In the genomic region with DNA sequence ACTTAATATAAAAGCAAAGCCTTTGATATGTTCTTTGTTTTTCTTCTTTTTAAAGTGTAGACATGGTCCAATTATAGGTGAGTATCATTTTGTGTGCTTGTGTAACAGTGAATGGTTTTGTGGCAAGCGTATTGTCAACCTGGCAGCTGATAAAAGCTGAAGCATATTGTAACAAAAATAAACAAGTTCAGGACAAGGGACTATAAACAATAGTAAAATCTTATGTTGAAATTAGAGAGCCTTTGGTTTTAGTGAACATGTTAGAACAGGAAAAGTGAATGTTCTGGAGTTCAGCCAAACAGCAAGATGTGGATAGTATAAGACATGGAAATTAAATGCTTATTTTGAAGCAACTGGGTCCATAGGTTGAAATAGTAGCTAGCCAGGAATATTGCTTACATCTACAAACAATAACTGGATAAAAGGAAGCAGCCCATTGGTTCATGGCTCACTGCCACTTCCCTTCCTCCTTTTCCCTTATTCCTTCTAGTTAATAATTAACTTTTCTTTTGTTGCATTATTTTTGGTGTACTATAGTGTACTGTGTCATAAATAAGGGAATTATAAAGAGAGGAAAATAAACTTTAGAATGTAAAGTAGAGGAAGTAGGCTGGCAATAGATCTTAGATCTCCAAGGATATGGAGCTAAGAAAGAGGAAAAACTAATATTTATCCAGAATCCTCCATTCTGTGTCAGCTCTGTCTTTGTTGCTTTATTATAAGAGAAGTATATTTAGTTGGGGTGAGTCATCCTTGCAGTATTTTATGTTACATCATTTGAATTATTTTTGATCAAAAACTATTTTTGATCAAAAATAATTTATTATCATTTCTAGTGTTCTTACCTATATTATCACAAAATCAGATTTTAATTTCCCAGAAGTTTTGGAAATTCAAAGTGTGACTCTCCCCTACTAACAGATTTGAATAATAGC, we compare ENCODE assay signal across 15 cellular contexts.
DNase-seq lines count a peak whose midpoint lies in the region; ATAC-seq and TF ChIP-seq lines count a peak whose summit lies in the region.
"Had no signal": no experiment of that assay in that cellular context is flagged by ENCODE, and none has a peak within 500 bp of the region (broad histone marks: within the 10 kb centered on the region; RNA-seq: fewer than 3 reads in every experiment).

No MANE protein-coding gene starts in this region.

- H3K27me3 ChIP-seq in IMR-90 (ENCODE audit: control insufficient read depth, insufficient read depth, low read length) (no peaks in the 10 kb centered on the region), hepatocyte (no peaks in the 10 kb centered on the region)
- H3K27me3 ChIP-seq: adrenal gland, SJSA1 had no signal

- H2AK9ac ChIP-seq in IMR-90 (replicated peaks; ENCODE audit: low read depth, low read length, poor library complexity): no peak overlapping the region

- H3K36me3 ChIP-seq in IMR-90 (ENCODE audit: control insufficient read depth, insufficient read depth, low read length) (no peaks in the 10 kb centered on the region), hepatocyte (replicated peaks; ENCODE audit: insufficient read depth, low read depth) (no peaks in the 10 kb centered on the region)
- H3K36me3 ChIP-seq: adrenal gland had no signal

- POLR2A ChIA-PET in IMR-90 (lab: Charles Lee; ENCODE audit: unreplicated experiment) (no interaction called here), T-cell (lab: Charles Lee) (no interaction called here)

- no peak overlapping the region for H3K27ac Mint-ChIP-seq in T-cell
- H3K27ac Mint-ChIP-seq: activated CD8-positive, alpha-beta T cell treated with anti-CD3 and anti-CD28 coated beads for 36 hours had no signal

- no peak overlapping the region for H4K91ac ChIP-seq in IMR-90 (ENCODE audit: insufficient read depth, low read depth, low read length)

- no peaks in the 10 kb centered on the region for H3K27me3 Mint-ChIP-seq in T-cell
- H3K27me3 Mint-ChIP-seq: activated CD8-positive, alpha-beta T cell treated with anti-CD3 and anti-CD28 coated beads for 36 hours had no signal

- H2AFZ ChIP-seq in IMR-90 (replicated peaks; ENCODE audit: low read length, poor library complexity) (no peak overlapping the region), hepatocyte (no peak overlapping the region)

- no peak overlapping the region for H2AK5ac ChIP-seq in IMR-90 (ENCODE audit: low read depth, low read length)

- WGBS in IMR-90 (ENCODE audit: extremely low coverage in 2 of 2, insufficient read length in 1 of 2), 2 experiments: no CpG with 5 or more reads among the region's 1 CpG
- WGBS in hepatocyte (ENCODE audit: low lambda C conversion rate, missing lambda C conversion rate): 48% methylated on average over 1 of the region's 1 CpG

- no peak overlapping the region for H3K4me3 Mint-ChIP-seq in T-cell
- H3K4me3 Mint-ChIP-seq: activated CD8-positive, alpha-beta T cell treated with anti-CD3 and anti-CD28 coated beads for 36 hours had no signal

- TF ChIP-seq POLR2A in IMR-90 (IDR thresholded peaks at IDR 0.05; ENCODE audit: low read depth, low read length): no peak

- peaks cover 2 to 22% of the 10 kb centered on the region in 2 experiments; a peak in 1 of 4 replicates for H3K79me1 ChIP-seq in IMR-90 (ENCODE audit: low read depth in 1 of 2, low read length in 2 of 2)

- H3K56ac ChIP-seq in IMR-90 (ENCODE audit: extremely low read depth, insufficient read depth, low read length): no peak overlapping the region

- DNase-seq in COR-L47 (lab: John Stamatoyannopoulos, UW) (peak; percentile 67), IMR-90 (peak; percentile 68), hepatocyte (ENCODE audit: low spot score) (peak; percentile 26), T-cell (no peak), UCSD-AML1 (lab: John Stamatoyannopoulos, UW; ENCODE audit: unreplicated experiment) (no peak), T1000 (lab: John Stamatoyannopoulos, UW) (no peak), GM19238 (ENCODE audit: insufficient read length, low spot score) (no peak)
- DNase-seq: activated CD8-positive, alpha-beta T cell treated with anti-CD3 and anti-CD28 coated beads for 36 hours; adrenal gland; Kasumi-1; stimulated activated CD8-positive, alpha-beta memory T cell treated with anti-CD3 and anti-CD28 coated beads, Interleukin-4, amount 100 ng/mL, for 48 hours had no signal

- H2BK20ac ChIP-seq in IMR-90 (ENCODE audit: low read depth, low read length): no peak overlapping the region

- in situ Hi-C loops in IMR-90 (cut with MboI; ENCODE audit: low sequenced_read_pairs): no loop called here

- dilution Hi-C loops in IMR-90 (cut with HindIII; ENCODE audit: low sequenced_read_pairs, unreplicated experiment): no loop called here

- no peak overlapping the region for H2BK120ac ChIP-seq in IMR-90 (ENCODE audit: low read depth, low read length)

- intact Hi-C loops in IMR-90 (cut with micrococcal nuclease): no loop called here

- H3K4me1 ChIP-seq in IMR-90 (ENCODE audit: control insufficient read depth, insufficient read depth, low read length) (peaks cover 12% of the 10 kb centered on the region), hepatocyte (ENCODE audit: insufficient read depth) (no peaks in the 10 kb centered on the region)
- H3K4me1 ChIP-seq: adrenal gland had no signal

- no peak overlapping the region for H4K5ac ChIP-seq in IMR-90 (ENCODE audit: low read depth, low read length)

- H3K27ac ChIP-seq in IMR-90 (ENCODE audit: insufficient read depth, low read length) (no peak overlapping the region), VCaP (peak overlapping the region; percentile 81), hepatocyte (no peak overlapping the region)
- H3K27ac ChIP-seq: adrenal gland, C4-2B, SJSA1 had no signal

- H3K23ac ChIP-seq in IMR-90 (ENCODE audit: low read depth, low read length): no peak overlapping the region

- no peaks in the 10 kb centered on the region for H3K4me1 Mint-ChIP-seq in T-cell

- no peaks in the 10 kb centered on the region for H4K20me1 ChIP-seq in IMR-90 (ENCODE audit: insufficient read depth, low read length)
- H4K20me1 ChIP-seq in hepatocyte (ENCODE audit: insufficient read depth, poor library complexity, severe bottlenecking): no peaks in the 10 kb centered on the region

- no peak for TF ChIP-seq RAD21 in IMR-90 (IDR thresholded peaks at IDR 0.05; ENCODE audit: low read length)

- H3K9me2 ChIP-seq in hepatocyte (replicated peaks; ENCODE audit: insufficient read depth): no peaks in the 10 kb centered on the region

- CTCF ChIA-PET in IMR-90 (lab: Yijun Ruan, JAX) (interaction anchor here (0.6 kb wide), 1 partner anchor 641 kb away, joined by 3 read pairs; no protein-coding TSS in a partner anchor), T-cell (lab: Charles Lee) (no interaction called here)

- H3K9ac ChIP-seq in IMR-90 (ENCODE audit: low read depth, low read length): no peak overlapping the region

- no peak overlapping the region for H2BK5ac ChIP-seq in IMR-90 (ENCODE audit: low read depth, low read length, poor library complexity, severe bottlenecking)

- H3K79me2 ChIP-seq in hepatocyte: no peaks in the 10 kb centered on the region

- TF ChIP-seq CTCF in IMR-90 (conservative IDR thresholded peaks at IDR 0.05; ENCODE audit: low read depth, low read length) (no peak), VCaP (conservative IDR thresholded peaks at IDR 0.05) (no peak), hepatocyte (IDR thresholded peaks at IDR 0.05; ENCODE audit: poor library complexity) (no peak)

- no peak overlapping the region for H3K18ac ChIP-seq in IMR-90 (ENCODE audit: low read depth, low read length)

- no peak overlapping the region for H2BK15ac ChIP-seq in IMR-90 (ENCODE audit: low read depth, low read length)

- H3K9me3 Mint-ChIP-seq in T-cell: peaks cover 0 to 9% (median 8%) of the 10 kb centered on the region in 3 donors

- H3K9me1 ChIP-seq in IMR-90 (ENCODE audit: insufficient read depth, low read length): peaks cover 25% of the 10 kb centered on the region

- no peak overlapping the region for H4K8ac ChIP-seq in IMR-90 (ENCODE audit: low read depth in 2 of 2, low read length in 2 of 2)

- H3K9me3 ChIP-seq in IMR-90 (ENCODE audit: control insufficient read depth, insufficient read depth, low read length): 0 out of 2 replicates have a peak, but pooled peaks cover 2% of the 10 kb centered on the region
- H3K9me3 ChIP-seq in hepatocyte (ENCODE audit: low read depth): no peaks in the 10 kb centered on the region
- H3K9me3 ChIP-seq: SJSA1 had no signal

- no peak overlapping the region for H3K14ac ChIP-seq in IMR-90 (replicated peaks; ENCODE audit: low read depth, low read length)

- no peak overlapping the region for H3K4ac ChIP-seq in IMR-90 (ENCODE audit: low read depth, low read length)

- H3K4me3 ChIP-seq in IMR-90 (ENCODE audit: insufficient read depth, low read depth, low read length) (no peak overlapping the region), hepatocyte (no peak overlapping the region)
- H3K4me3 ChIP-seq: adrenal gland, SJSA1 had no signal

- H3K36me3 Mint-ChIP-seq in T-cell: peaks cover 57% of the 10 kb centered on the region

- H3K4me2 ChIP-seq in IMR-90 (ENCODE audit: low read depth, low read length) (0 out of 2 replicates have a peak overlapping the region, but pooled peaks have one; percentile 37), hepatocyte (no peak overlapping the region)

- ATAC-seq in IMR-90 (ENCODE audit: low read depth): peak; percentile 21; the same call in 1 of the 2 replicates
- no peak for ATAC-seq in T-cell (replicated peaks in 1 of 4)
- ATAC-seq: activated CD8-positive, alpha-beta T cell treated with anti-CD3 and anti-CD28 coated beads for 36 hours; sciatic nerve had no signal

- no TSS peak for BruUV-seq in IMR-90 (replicated peaks; lab: Mats Ljungman, UMichigan)

TF ChIP-seq in IMR-90, 13 proteins besides CTCF, POLR2A, EP300 and RAD21:
- peak; percentile 23; the same call in 1 of the 2 replicates for TF ChIP-seq FOS (IDR thresholded peaks at IDR 0.05; ENCODE audit: low read depth, low read length)
- no peak for TF ChIP-seq USF2 (IDR thresholded peaks at IDR 0.05; ENCODE audit: low read depth, low read length)
- peak; percentile 4; the same call in 1 of the 2 replicates for TF ChIP-seq CEBPB (IDR thresholded peaks at IDR 0.05; ENCODE audit: low read depth, low read length)
- no peak for TF ChIP-seq MXI1 (IDR thresholded peaks at IDR 0.05; ENCODE audit: borderline replicate concordance, low read depth, low read length)

Comparison
In these comparisons a context has a peak if more than half of its experiments do, and no peak if none do; other contexts are left out.
1. DNase-seq: peak in COR-L47 (single experiment), IMR-90 (single experiment) and hepatocyte (single experiment); none in T-cell (0 of 34), UCSD-AML1 (single experiment), T1000 (single experiment) and GM19238 (single experiment).